In the genomic region with DNA sequence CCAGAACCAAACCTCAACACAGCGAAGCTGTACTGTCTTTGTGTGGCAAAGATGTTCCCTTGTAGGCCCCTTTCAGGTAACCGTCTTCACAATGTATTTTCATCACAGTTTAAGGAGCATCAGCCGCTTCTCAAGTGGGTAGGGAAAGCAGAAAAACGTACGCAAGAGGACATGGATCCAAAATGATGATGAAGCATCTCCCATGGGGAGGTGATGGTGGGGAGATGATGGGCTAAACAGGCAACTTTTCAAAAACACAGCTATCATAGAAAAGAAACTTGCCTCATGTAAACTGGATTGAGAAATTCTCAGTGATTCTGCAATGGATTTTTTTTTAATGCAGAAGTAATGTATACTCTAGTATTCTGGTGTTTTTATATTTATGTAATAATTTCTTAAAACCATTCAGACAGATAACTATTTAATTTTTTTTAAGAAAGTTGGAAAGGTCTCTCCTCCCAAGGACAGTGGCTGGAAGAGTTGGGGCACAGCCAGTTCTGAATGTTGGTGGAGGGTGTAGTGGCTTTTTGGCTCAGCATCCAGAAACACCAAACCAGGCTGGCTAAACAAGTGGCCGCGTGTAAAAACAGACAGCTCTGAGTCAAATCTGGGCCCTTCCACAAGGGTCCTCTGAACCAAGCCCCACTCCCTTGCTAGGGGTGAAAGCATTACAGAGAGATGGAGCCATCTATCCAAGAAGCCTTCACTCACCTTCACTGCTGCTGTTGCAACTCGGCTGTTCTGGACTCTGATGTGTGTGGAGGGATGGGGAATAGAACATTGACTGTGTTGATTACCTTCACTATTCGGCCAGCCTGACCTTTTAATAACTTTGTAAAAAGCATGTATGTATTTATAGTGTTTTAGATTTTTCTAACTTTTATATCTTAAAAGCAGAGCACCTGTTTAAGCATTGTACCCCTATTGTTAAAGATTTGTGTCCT, we compare ENCODE assay signal across 11 cellular contexts.
DNase-seq lines count a peak whose midpoint lies in the region; ATAC-seq and TF ChIP-seq lines count a peak whose summit lies in the region.
"Had no signal": no experiment of that assay in that cellular context is flagged by ENCODE, and none has a peak within 500 bp of the region (broad histone marks: within the 10 kb centered on the region; RNA-seq: fewer than 3 reads in every experiment).

No MANE protein-coding gene starts in this region.

- DNase-seq in activated CD8-positive, alpha-beta T cell treated with anti-CD3 and anti-CD28 coated beads, Interleukin-2, amount 10 ng/mL, durations not matched to agents 7 days and 5 days: no peak
- DNase-seq in activated CD8-positive, alpha-beta T cell treated with anti-CD3 and anti-CD28 coated beads for 36 hours: no peak
- no peak for DNase-seq in activated T-helper 2 cell treated with anti-CD3 and anti-CD28 coated beads, Interferon-gamma antibody, Interleukin-2, Interleukin-4, amounts not matched to agents 10 μg/mL and 5 μg/mL and 100 μg/mL, durations not matched to agents 14 hours and 24 hours and 36 hours (ENCODE audit: low spot score)
- DNase-seq in medulla oblongata (ENCODE audit: extremely low spot score): peak; percentile 24
- no peak for DNase-seq in thoracic aorta (ENCODE audit: low spot score)
- DNase-seq in SIG-M5 treated with dmso at 0.1 percent for 504 hours (lab: John Stamatoyannopoulos, UW; ENCODE audit: unreplicated experiment): no peak
- DNase-seq in epidermal melanocyte (ENCODE audit: insufficient read length, low spot score): no peak
- DNase-seq: KBM-7; NCI-H187 treated with DMSO at 0.1 percent for 48 hours; stimulated activated naive CD8-positive, alpha-beta T cell treated with anti-CD3 and anti-CD28 coated beads, Interleukin-15, Interleukin-2, amounts not matched to agents 100 U/mL and 50 U/mL, for 24 hours had no signal

- H3K27ac Mint-ChIP-seq in activated CD8-positive, alpha-beta T cell treated with anti-CD3 and anti-CD28 coated beads, Interleukin-2, amount 10 ng/mL, durations not matched to agents 7 days and 5 days: peak overlapping the region; percentile 10
- H3K27ac Mint-ChIP-seq in activated CD8-positive, alpha-beta T cell treated with anti-CD3 and anti-CD28 coated beads for 36 hours: no peak overlapping the region
- H3K27ac Mint-ChIP-seq in activated T-helper 2 cell treated with anti-CD3 and anti-CD28 coated beads, Interferon-gamma antibody, Interleukin-2, Interleukin-4, amounts not matched to agents 10 μg/mL and 5 μg/mL and 100 μg/mL, durations not matched to agents 14 hours and 24 hours and 36 hours: peak overlapping the region; percentile 34

- H3K4me1 ChIP-seq in thoracic aorta (ENCODE audit: control insufficient read depth in 1 of 2, low read depth in 2 of 2): peaks cover 20 to 85% of the 10 kb centered on the region in 2 donors

- no peaks in the 10 kb centered on the region for H3K27me3 ChIP-seq in thoracic aorta (replicated peaks; ENCODE audit: insufficient read depth)

- H3K9me3 Mint-ChIP-seq in activated CD8-positive, alpha-beta T cell treated with anti-CD3 and anti-CD28 coated beads, Interleukin-2, amount 10 ng/mL, durations not matched to agents 7 days and 5 days (ENCODE audit: insufficient read depth): no peaks in the 10 kb centered on the region
- H3K9me3 Mint-ChIP-seq in activated CD8-positive, alpha-beta T cell treated with anti-CD3 and anti-CD28 coated beads for 36 hours: no peaks in the 10 kb centered on the region
- no peaks in the 10 kb centered on the region for H3K9me3 Mint-ChIP-seq in activated T-helper 2 cell treated with anti-CD3 and anti-CD28 coated beads, Interferon-gamma antibody, Interleukin-2, Interleukin-4, amounts not matched to agents 10 μg/mL and 5 μg/mL and 100 μg/mL, durations not matched to agents 14 hours and 24 hours and 36 hours

- H3K27ac ChIP-seq in thoracic aorta: peak overlapping the region; percentile 62 to 95

- peaks cover 12% of the 10 kb centered on the region for H3K36me3 ChIP-seq in thoracic aorta

- no peak for TF ChIP-seq CTCF in activated CD8-positive, alpha-beta T cell treated with anti-CD3 and anti-CD28 coated beads for 36 hours (IDR thresholded peaks at IDR 0.05)
- TF ChIP-seq CTCF in thoracic aorta (IDR thresholded peaks at IDR 0.05): no peak

- H3K4me3 Mint-ChIP-seq in activated CD8-positive, alpha-beta T cell treated with anti-CD3 and anti-CD28 coated beads, Interleukin-2, amount 10 ng/mL, durations not matched to agents 7 days and 5 days: no peak overlapping the region
- H3K4me3 Mint-ChIP-seq in activated CD8-positive, alpha-beta T cell treated with anti-CD3 and anti-CD28 coated beads for 36 hours: no peak overlapping the region
- no peak overlapping the region for H3K4me3 Mint-ChIP-seq in activated T-helper 2 cell treated with anti-CD3 and anti-CD28 coated beads, Interferon-gamma antibody, Interleukin-2, Interleukin-4, amounts not matched to agents 10 μg/mL and 5 μg/mL and 100 μg/mL, durations not matched to agents 14 hours and 24 hours and 36 hours (ENCODE audit: low read depth)

- CTCF ChIA-PET in activated CD8-positive, alpha-beta T cell treated with anti-CD3 and anti-CD28 coated beads, Interleukin-2, amount 10 ng/mL, durations not matched to agents 7 days and 5 days (lab: Charles Lee): no interaction called here
- CTCF ChIA-PET in activated CD8-positive, alpha-beta T cell treated with anti-CD3 and anti-CD28 coated beads for 36 hours (lab: Charles Lee): interaction anchor here (1.2 kb wide), 1 partner anchor 244 kb away, joined by 3 read pairs; no protein-coding TSS in a partner anchor

- H3K4me3 ChIP-seq in thoracic aorta: no peak overlapping the region

- no peaks in the 10 kb centered on the region for H3K27me3 Mint-ChIP-seq in activated CD8-positive, alpha-beta T cell treated with anti-CD3 and anti-CD28 coated beads, Interleukin-2, amount 10 ng/mL, durations not matched to agents 7 days and 5 days (ENCODE audit: low read depth)
- no peaks in the 10 kb centered on the region for H3K27me3 Mint-ChIP-seq in activated CD8-positive, alpha-beta T cell treated with anti-CD3 and anti-CD28 coated beads for 36 hours
- H3K27me3 Mint-ChIP-seq in activated T-helper 2 cell treated with anti-CD3 and anti-CD28 coated beads, Interferon-gamma antibody, Interleukin-2, Interleukin-4, amounts not matched to agents 10 μg/mL and 5 μg/mL and 100 μg/mL, durations not matched to agents 14 hours and 24 hours and 36 hours (ENCODE audit: low read depth): no peaks in the 10 kb centered on the region

- H3K36me3 Mint-ChIP-seq in activated CD8-positive, alpha-beta T cell treated with anti-CD3 and anti-CD28 coated beads, Interleukin-2, amount 10 ng/mL, durations not matched to agents 7 days and 5 days (ENCODE audit: low read depth): peaks cover 66% of the 10 kb centered on the region
- H3K36me3 Mint-ChIP-seq in activated CD8-positive, alpha-beta T cell treated with anti-CD3 and anti-CD28 coated beads for 36 hours (ENCODE audit: low read depth): peaks cover 43% of the 10 kb centered on the region
- H3K36me3 Mint-ChIP-seq in activated T-helper 2 cell treated with anti-CD3 and anti-CD28 coated beads, Interferon-gamma antibody, Interleukin-2, Interleukin-4, amounts not matched to agents 10 μg/mL and 5 μg/mL and 100 μg/mL, durations not matched to agents 14 hours and 24 hours and 36 hours (ENCODE audit: low read depth): peaks cover 73% of the 10 kb centered on the region

- intact Hi-C loops in activated CD8-positive, alpha-beta T cell treated with anti-CD3 and anti-CD28 coated beads for 36 hours (cut with micrococcal nuclease): no loop called here
- intact Hi-C loops in activated T-helper 2 cell treated with anti-CD3 and anti-CD28 coated beads, Interferon-gamma antibody, Interleukin-2, Interleukin-4, amounts not matched to agents 10 μg/mL and 5 μg/mL and 100 μg/mL, durations not matched to agents 14 hours and 24 hours and 36 hours (cut with micrococcal nuclease): no loop called here

- POLR2A ChIA-PET in activated CD8-positive, alpha-beta T cell treated with anti-CD3 and anti-CD28 coated beads, Interleukin-2, amount 10 ng/mL, durations not matched to agents 7 days and 5 days (lab: Charles Lee): no interaction called here
- POLR2A ChIA-PET in activated CD8-positive, alpha-beta T cell treated with anti-CD3 and anti-CD28 coated beads for 36 hours (lab: Charles Lee): interaction anchor here (0.5 kb wide), 1 partner anchor 23 kb away, joined by 3 read pairs; no protein-coding TSS in a partner anchor

- H3K9me3 ChIP-seq in thoracic aorta: no peaks in the 10 kb centered on the region

- peaks cover 18% of the 10 kb centered on the region for H3K4me1 Mint-ChIP-seq in activated CD8-positive, alpha-beta T cell treated with anti-CD3 and anti-CD28 coated beads, Interleukin-2, amount 10 ng/mL, durations not matched to agents 7 days and 5 days (ENCODE audit: low read depth)
- peaks cover 13% of the 10 kb centered on the region for H3K4me1 Mint-ChIP-seq in activated CD8-positive, alpha-beta T cell treated with anti-CD3 and anti-CD28 coated beads for 36 hours (ENCODE audit: low read depth)
- H3K4me1 Mint-ChIP-seq in activated T-helper 2 cell treated with anti-CD3 and anti-CD28 coated beads, Interferon-gamma antibody, Interleukin-2, Interleukin-4, amounts not matched to agents 10 μg/mL and 5 μg/mL and 100 μg/mL, durations not matched to agents 14 hours and 24 hours and 36 hours (ENCODE audit: low read depth): peaks cover 11% of the 10 kb centered on the region

- no peak for ATAC-seq in activated CD8-positive, alpha-beta T cell treated with anti-CD3 and anti-CD28 coated beads, Interleukin-2, amount 10 ng/mL, durations not matched to agents 7 days and 5 days
- ATAC-seq in activated CD8-positive, alpha-beta T cell treated with anti-CD3 and anti-CD28 coated beads for 36 hours: no peak
- ATAC-seq in thoracic aorta (ENCODE audit: insufficient number of reproducible peaks, low FRiP score, low read depth): no peak
- no peak for ATAC-seq in esophagus mucosa
- ATAC-seq: stimulated activated naive CD8-positive, alpha-beta T cell treated with anti-CD3 and anti-CD28 coated beads, Interleukin-15, Interleukin-2, amounts not matched to agents 100 U/mL and 50 U/mL, for 24 hours had no signal
